ENCODE assay signal across 8 cellular contexts in genomic region chr2:190791347-190791982, GRCh38.
DNase-seq lines count a peak whose midpoint lies in the region; ATAC-seq, FAIRE-seq and TF ChIP-seq lines count a peak whose summit lies in the region.

No MANE protein-coding gene starts in this region.

- H3K4me3 Mint-ChIP-seq in activated naive CD8-positive, alpha-beta T cell treated with anti-CD3 and anti-CD28 coated beads, Interleukin-2, amount 50 U/mL, for 24 hours: peak overlapping the region; percentile 48

- H3K79me2 ChIP-seq in Loucy (ENCODE audit: insufficient read depth, low read length): no peaks in the 10 kb centered on the region

- peak overlapping the region; percentile 53 for H3K4me2 ChIP-seq in A549
- peak overlapping the region; percentile 21 for H3K4me2 ChIP-seq in Loucy (ENCODE audit: low read depth, low read length, poor library complexity, severe bottlenecking)

- H3K36me3 Mint-ChIP-seq in activated naive CD8-positive, alpha-beta T cell treated with anti-CD3 and anti-CD28 coated beads, Interleukin-2, amount 50 U/mL, for 24 hours (ENCODE audit: low read depth): no peaks in the 10 kb centered on the region

- DNase-seq in A549 (ENCODE audit: low read depth in 1 of 2, low spot score in 1 of 2) (no peak), inferior parietal cortex (ENCODE audit: extremely low spot score) (peak; percentile 32), SIG-M5 treated with dmso at 0.1 percent for 504 hours (lab: John Stamatoyannopoulos, UW; ENCODE audit: unreplicated experiment) (no peak), stomach (no peak)
- DNase-seq in activated naive CD8-positive, alpha-beta T cell treated with anti-CD3 and anti-CD28 coated beads, Interleukin-2, amount 50 U/mL, for 24 hours: peak; percentile 61
- peak; percentile 26 to 42 for DNase-seq in stimulated activated CD8-positive, alpha-beta memory T cell treated with anti-CD3 and anti-CD28 coated beads, Interleukin-2, amount 100 ng/mL, for 48 hours (ENCODE audit: low read depth in 2 of 2)

- TF ChIP-seq EP300 in A549 (IDR thresholded peaks at IDR 0.05): no peak
- TF ChIP-seq EP300 in stomach (IDR thresholded peaks at IDR 0.05): no peak

- H3K9me3 ChIP-seq in A549: no peaks in the 10 kb centered on the region
- H3K9me3 ChIP-seq in Loucy (ENCODE audit: insufficient read depth, low read depth, low read length): no peaks in the 10 kb centered on the region
- H3K9me3 ChIP-seq in stomach: no peaks in the 10 kb centered on the region

- no peak overlapping the region for H3K4me3 ChIP-seq in A549
- H3K4me3 ChIP-seq in Loucy (ENCODE audit: low read length, poor library complexity, severe bottlenecking): no peak overlapping the region
- H3K4me3 ChIP-seq in stomach: no peak overlapping the region

- H3F3A ChIP-seq in Loucy (ENCODE audit: low read depth): no peaks in the 10 kb centered on the region

- no peaks in the 10 kb centered on the region for H3K27me3 Mint-ChIP-seq in activated naive CD8-positive, alpha-beta T cell treated with anti-CD3 and anti-CD28 coated beads, Interleukin-2, amount 50 U/mL, for 24 hours

- intact Hi-C loops in stomach (cut with DNase I; ENCODE audit: low total_unique reads): no loop called here

- POLR2A ChIA-PET in A549 (lab: Yijun Ruan, JAX): no interaction called here

- no peaks in the 10 kb centered on the region for H3K36me3 ChIP-seq in Loucy (ENCODE audit: insufficient read depth, low read length)
- no peaks in the 10 kb centered on the region for H3K36me3 ChIP-seq in stomach

- H3K27me3 ChIP-seq in Loucy (ENCODE audit: insufficient read depth, low read length, poor library complexity, severe bottlenecking): no peaks in the 10 kb centered on the region
- no peaks in the 10 kb centered on the region for H3K27me3 ChIP-seq in stomach

- no peak overlapping the region for H2AFZ ChIP-seq in Loucy (ENCODE audit: low read length)

- H3K9me2 ChIP-seq in Loucy (replicated peaks; ENCODE audit: low read depth, low read length): no peaks in the 10 kb centered on the region

- TF ChIP-seq CTCF in A549 (IDR thresholded peaks at IDR 0.05) (no peak), Loucy (conservative IDR thresholded peaks at IDR 0.05; ENCODE audit: low read length) (no peak), stomach (IDR thresholded peaks at IDR 0.05) (no peak)

- ATAC-seq in A549 (peak in 1 of 2 experiments; percentile 23; a peak in 1 of 6 replicates), GM18498 (IDR thresholded peaks at IDR 0.05; ENCODE audit: unreplicated experiment) (no peak)
- peak; percentile 39 for ATAC-seq in activated naive CD8-positive, alpha-beta T cell treated with anti-CD3 and anti-CD28 coated beads, Interleukin-2, amount 50 U/mL, for 24 hours

- H3K27ac ChIP-seq in A549: peak overlapping the region; percentile 12 to 57; a peak in 4 of 6 replicates
- peak overlapping the region in 1 of 5 donors; percentile 17 for H3K27ac ChIP-seq in stomach

- CTCF ChIA-PET in A549 (lab: Yijun Ruan, JAX): interaction anchor here (1.3 to 2.2 kb wide), 5 partner anchors 10 to 238 kb away, joined by 3 to 12 read pairs (median 4); no protein-coding TSS in a partner anchor

- TF ChIP-seq POLR2A in A549 (IDR thresholded peaks at IDR 0.05; ENCODE audit: low read length) (no peak), stomach (IDR thresholded peaks at IDR 0.05) (no peak)

- H3K27ac Mint-ChIP-seq in activated naive CD8-positive, alpha-beta T cell treated with anti-CD3 and anti-CD28 coated beads, Interleukin-2, amount 50 U/mL, for 24 hours: peak overlapping the region; percentile 97

- no peaks in the 10 kb centered on the region for H3K9me3 Mint-ChIP-seq in activated naive CD8-positive, alpha-beta T cell treated with anti-CD3 and anti-CD28 coated beads, Interleukin-2, amount 50 U/mL, for 24 hours

- H4K20me1 ChIP-seq in Loucy (ENCODE audit: insufficient read depth, low read length, poor library complexity, severe bottlenecking): no peaks in the 10 kb centered on the region

- H3K4me1 Mint-ChIP-seq in activated naive CD8-positive, alpha-beta T cell treated with anti-CD3 and anti-CD28 coated beads, Interleukin-2, amount 50 U/mL, for 24 hours: peaks cover 86% of the 10 kb centered on the region

- TF ChIP-seq RAD21 in A549 (conservative IDR thresholded peaks at IDR 0.05 in 1 of 2, IDR thresholded peaks at IDR 0.05 in 1 of 2): no peak

- H3K4me1 ChIP-seq in A549 (peaks cover 43% of the 10 kb centered on the region), Loucy (ENCODE audit: insufficient read depth, low read length, poor library complexity, severe bottlenecking) (peaks cover 29% of the 10 kb centered on the region), stomach (peaks cover 0 to 9% (median under 1%) of the 10 kb centered on the region in 4 donors)

- WGBS in A549 (ENCODE audit: missing lambda C conversion rate): 63% methylated on average over 7 of the region's 7 CpGs
- WGBS in stomach, 5 donors: 58 to 67% (median 64%) methylated on average over 7 of the region's 7 CpGs

- H3K9ac ChIP-seq in Loucy (ENCODE audit: low read depth, low read length, poor library complexity, severe bottlenecking): no peak overlapping the region

- FAIRE-seq in A549 (lab: Jason Lieb, UNC): no peak

TF ChIP-seq in A549, 52 proteins besides CTCF, POLR2A, EP300 and RAD21:
- TF ChIP-seq TFCP2L1 (CRISPR knock-in tag; IDR thresholded peaks at IDR 0.05) (no peak), GATA3 (IDR thresholded peaks at IDR 0.05; ENCODE audit: borderline replicate concordance) (no peak), RNF2 (IDR thresholded peaks at IDR 0.05; ENCODE audit: borderline replicate concordance, low read depth) (no peak), RCOR1 (IDR thresholded peaks at IDR 0.05; ENCODE audit: low read depth, low read length) (no peak), CEBPB (IDR thresholded peaks at IDR 0.05) (no peak), FOSL2 (IDR thresholded peaks at IDR 0.05) (no peak), FOSL2 (CRISPR knock-in tag; IDR thresholded peaks at IDR 0.05) (no peak), NPAS2 (CRISPR knock-in tag; IDR thresholded peaks at IDR 0.05; ENCODE audit: borderline replicate concordance) (no peak), HMGXB4 (CRISPR knock-in tag; IDR thresholded peaks at IDR 0.05; ENCODE audit: borderline replicate concordance) (no peak), EHF (CRISPR knock-in tag; IDR thresholded peaks at IDR 0.05) (no peak), HOXB5 (CRISPR knock-in tag; IDR thresholded peaks at IDR 0.05) (no peak), RARB (CRISPR knock-in tag; IDR thresholded peaks at IDR 0.05) (no peak), JUNB (IDR thresholded peaks at IDR 0.05) (no peak), MYC (IDR thresholded peaks at IDR 0.05; ENCODE audit: borderline replicate concordance, low read length) (no peak), HEYL (CRISPR knock-in tag; IDR thresholded peaks at IDR 0.05) (no peak), HDAC2 (IDR thresholded peaks at IDR 0.05) (no peak), NR3C1 (IDR thresholded peaks at IDR 0.05) (no peak), ELK1 (IDR thresholded peaks at IDR 0.05; ENCODE audit: low read depth, low read length) (no peak), MAZ (IDR thresholded peaks at IDR 0.05; ENCODE audit: borderline replicate concordance, low read depth, low read length) (no peak)
- TF ChIP-seq, protein P1, sequence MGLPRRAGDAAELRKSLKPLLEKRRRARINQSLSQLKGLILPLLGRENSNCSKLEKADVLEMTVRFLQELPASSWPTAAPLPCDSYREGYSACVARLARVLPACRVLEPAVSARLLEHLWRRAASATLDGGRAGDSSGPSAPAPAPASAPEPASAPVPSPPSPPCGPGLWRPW (IDR thresholded peaks at IDR 0.05): no peak
- TF ChIP-seq, protein P2, sequence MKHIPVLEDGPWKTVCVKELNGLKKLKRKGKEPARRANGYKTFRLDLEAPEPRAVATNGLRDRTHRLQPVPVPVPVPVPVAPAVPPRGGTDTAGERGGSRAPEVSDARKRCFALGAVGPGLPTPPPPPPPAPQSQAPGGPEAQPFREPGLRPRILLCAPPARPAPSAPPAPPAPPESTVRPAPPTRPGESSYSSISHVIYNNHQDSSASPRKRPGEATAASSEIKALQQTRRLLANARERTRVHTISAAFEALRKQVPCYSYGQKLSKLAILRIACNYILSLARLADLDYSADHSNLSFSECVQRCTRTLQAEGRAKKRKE (CRISPR knock-in tag; IDR thresholded peaks at IDR 0.05; ENCODE audit: low read depth): no peak

Comparison
In these comparisons a context has a peak if more than half of its experiments do, and no peak if none do; other contexts are left out.
1. DNase-seq: peak in activated naive CD8-positive, alpha-beta T cell treated with anti-CD3 and anti-CD28 coated beads, Interleukin-2, amount 50 U/mL, for 24 hours (single experiment), inferior parietal cortex (single experiment) and stimulated activated CD8-positive, alpha-beta memory T cell treated with anti-CD3 and anti-CD28 coated beads, Interleukin-2, amount 100 ng/mL, for 48 hours (2 of 2); none in A549 (0 of 2), SIG-M5 treated with dmso at 0.1 percent for 504 hours (single experiment) and stomach (single experiment).